In the genomic region with DNA sequence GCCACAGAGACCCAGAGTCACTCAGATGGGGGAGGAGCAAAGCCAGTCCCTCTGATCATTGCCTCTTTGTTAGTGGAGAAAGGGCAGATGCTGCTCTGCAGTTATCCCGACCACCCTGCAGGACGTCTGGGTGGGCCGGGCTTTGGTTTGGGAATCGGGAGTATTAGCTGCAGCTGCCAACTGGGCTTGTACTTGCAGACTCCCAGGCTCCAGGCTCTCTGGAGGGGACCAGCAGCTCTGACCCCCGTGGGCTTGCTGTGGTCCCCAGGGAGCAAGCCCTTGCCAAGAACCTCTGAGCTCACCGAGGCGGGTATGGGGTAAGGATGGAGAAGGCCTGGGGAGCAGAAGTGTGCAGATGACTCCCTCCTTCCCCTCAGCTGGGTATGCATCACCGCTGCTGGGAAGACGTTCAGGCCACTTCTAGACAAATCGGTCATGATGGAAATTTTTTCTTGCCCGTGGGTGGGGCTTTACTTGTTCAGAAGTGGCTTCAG, we compare ENCODE assay signal across 8 cellular contexts. TPM values are rescaled to one million over a fixed set of nuclear protein-coding genes. Genes with fewer than 3 reads are reported as not detected.
DNase-seq lines count a peak whose midpoint lies in the region; ATAC-seq and TF ChIP-seq lines count a peak whose summit lies in the region.

No MANE protein-coding gene starts in this region.

- peaks cover 7 to 40% of the 10 kb centered on the region in 2 donors for H3K36me3 Mint-ChIP-seq in CD14-positive monocyte
- no peaks in the 10 kb centered on the region for H3K36me3 Mint-ChIP-seq in chondrocyte (ENCODE audit: low read depth)

- no peaks in the 10 kb centered on the region for H3K36me3 ChIP-seq in ovary

- H3K4me3 Mint-ChIP-seq in CD14-positive monocyte (no peak overlapping the region), chondrocyte (ENCODE audit: unreplicated experiment) (peak overlapping the region; percentile 19)

- peaks cover 87% of the 10 kb centered on the region for H3K4me1 Mint-ChIP-seq in CD14-positive monocyte
- H3K4me1 Mint-ChIP-seq in chondrocyte (ENCODE audit: low read depth): peaks cover 82% of the 10 kb centered on the region

- WGBS in ovary, 3 donors: 11 to 17% (median 13%) methylated on average over 11 of the region's 11 CpGs

- no peak overlapping the region for H3K4me3 ChIP-seq in ovary

- H3K9me3 Mint-ChIP-seq in CD14-positive monocyte: peaks cover 0 to 2% (median 0%) of the 10 kb centered on the region in 7 donors
- no peaks in the 10 kb centered on the region for H3K9me3 Mint-ChIP-seq in chondrocyte (ENCODE audit: low read depth)

- H3K4me1 ChIP-seq in ovary (ENCODE audit: insufficient read depth): peaks cover 26% of the 10 kb centered on the region

- TF ChIP-seq CTCF in CD14-positive monocyte (IDR thresholded peaks at IDR 0.05) (no peak), chondrocyte (IDR thresholded peaks at IDR 0.05) (no peak), ovary (IDR thresholded peaks at IDR 0.05) (no peak)

- peak; percentile 78 for DNase-seq in CD14-positive monocyte (ENCODE audit: low spot score)
- DNase-seq in NCI-H187 treated with DMSO at 0.1 percent for 48 hours (lab: John Stamatoyannopoulos, UW): peak; percentile 25
- DNase-seq in chondrocyte (ENCODE audit: low spot score): no peak
- peak in 3 of 5 donors; percentile 56 to 64 (median 62) for DNase-seq in ovary
- no peak for DNase-seq in pons (ENCODE audit: low spot score)

- no peak for TF ChIP-seq EP300 in ovary (IDR thresholded peaks at IDR 0.05)

- no peaks in the 10 kb centered on the region for H3K9me3 ChIP-seq in ovary

- intact Hi-C loops in CD14-positive monocyte (cut with micrococcal nuclease): no loop called here
- intact Hi-C loops in ovary (cut with DNase I): no loop called here

- H3K27ac Mint-ChIP-seq in CD14-positive monocyte (peak overlapping the region in 4 of 7 donors; percentile 13 to 44 (median 38)), chondrocyte (ENCODE audit: unreplicated experiment) (peak overlapping the region; percentile 57)

- no peaks in the 10 kb centered on the region for H3K27me3 Mint-ChIP-seq in CD14-positive monocyte (ENCODE audit: low read depth in 3 of 3)
- no peaks in the 10 kb centered on the region for H3K27me3 Mint-ChIP-seq in chondrocyte (ENCODE audit: low read depth)

- H3K27me3 ChIP-seq in ovary: no peaks in the 10 kb centered on the region

- ATAC-seq in GM21529 (IDR thresholded peaks at IDR 0.05; ENCODE audit: unreplicated experiment) (no peak), HG02885 (IDR thresholded peaks at IDR 0.05; ENCODE audit: poor library complexity, unreplicated experiment) (no peak), HG03025 (IDR thresholded peaks at IDR 0.05; ENCODE audit: low FRiP score, unreplicated experiment) (no peak)

- H3K27ac ChIP-seq in ovary: no peak overlapping the region

- no peak for TF ChIP-seq POLR2A in ovary (IDR thresholded peaks at IDR 0.05)

RNA-seq across cellular contexts. Expression of gene MAPKAPK2, which starts 21.6 kb away (rescaled TPM):
- polyA plus RNA-seq in CD14-positive monocyte (1 to 10 TPM; 1.6 to 2.2 TPM), ovary (10 to 100 TPM; 34.5 to 64.7 TPM)
- total RNA-seq in chondrocyte (66.6 to 88.0 TPM (median 87.9 TPM) in 3 replicates), ovary (10 to 100 TPM; 28.4 to 71.2 (median 66.2) TPM)

Comparison
In these comparisons a context has a peak if more than half of its experiments do, and no peak if none do; other contexts are left out.
1. DNase-seq: peak in CD14-positive monocyte (single experiment), NCI-H187 treated with DMSO at 0.1 percent for 48 hours (single experiment) and ovary (3 of 5); none in chondrocyte (single experiment) and pons (single experiment).